ENCODE assay signal across 8 cellular contexts in genomic region chr12:40158592-40159111, GRCh38. TPM values are rescaled to one million over a fixed set of nuclear protein-coding genes. Genes with fewer than 3 reads are reported as not detected.
A peak's percentile ranks its signal among the peaks of the same experiment; 100 is the strongest.
DNase-seq lines count a peak whose midpoint lies in the region; ATAC-seq and TF ChIP-seq lines count a peak whose summit lies in the region.

No MANE protein-coding gene starts in this region.

- no peaks in the 10 kb centered on the region for H3K4me1 ChIP-seq in lung (ENCODE audit: control insufficient read depth in 2 of 2, insufficient read depth in 2 of 2, low read length in 2 of 2)

- H3K27ac Mint-ChIP-seq in activated naive CD4-positive, alpha-beta T cell treated with anti-CD3 and anti-CD28 coated beads, Interleukin-2, amount 50 U/mL, for 72 hours, result no peak overlapping the region
- no peak overlapping the region for H3K27ac Mint-ChIP-seq in activated CD8-positive, alpha-beta T cell treated with anti-CD3 and anti-CD28 coated beads, Interleukin-2, amount 10 ng/mL, durations not matched to agents 7 days and 5 days

- H3K36me3 Mint-ChIP-seq in activated naive CD4-positive, alpha-beta T cell treated with anti-CD3 and anti-CD28 coated beads, Interleukin-2, amount 50 U/mL, for 72 hours, result no peaks in the 10 kb centered on the region
- no peaks in the 10 kb centered on the region for H3K36me3 Mint-ChIP-seq in activated CD8-positive, alpha-beta T cell treated with anti-CD3 and anti-CD28 coated beads, Interleukin-2, amount 10 ng/mL, durations not matched to agents 7 days and 5 days (ENCODE audit: low read depth)

- DNase-seq in NOMO-1 (lab: John Stamatoyannopoulos, UW; ENCODE audit: unreplicated experiment in 2 of 2) (peak; percentile 66 to 92), lung (ENCODE audit: low spot score) (peak; percentile 40), SW 1271 (lab: John Stamatoyannopoulos, UW) (no peak)
- no peak for DNase-seq in activated naive CD4-positive, alpha-beta T cell treated with anti-CD3 and anti-CD28 coated beads, Interleukin-2, amount 50 U/mL, for 72 hours (ENCODE audit: low spot score in 2 of 2)
- DNase-seq in stimulated activated CD4-positive, alpha-beta T cell treated with anti-CD3 and anti-CD28 coated beads, Interleukin-4, amount 100 ng/mL, for 1 hour, result no peak
- no peak for DNase-seq in activated CD8-positive, alpha-beta T cell treated with anti-CD3 and anti-CD28 coated beads, Interleukin-2, amount 10 ng/mL, durations not matched to agents 7 days and 5 days

- H3K27me3 Mint-ChIP-seq in activated CD8-positive, alpha-beta T cell treated with anti-CD3 and anti-CD28 coated beads, Interleukin-2, amount 10 ng/mL, durations not matched to agents 7 days and 5 days (ENCODE audit: low read depth), result peaks cover 13% of the 10 kb centered on the region

- peak overlapping the region in 1 of 2 donors; percentile 50 for H3K27ac ChIP-seq in lung (ENCODE audit: low read depth in 1 of 2, low read length in 1 of 2)

- H3K9me3 Mint-ChIP-seq in activated naive CD4-positive, alpha-beta T cell treated with anti-CD3 and anti-CD28 coated beads, Interleukin-2, amount 50 U/mL, for 72 hours, result peaks cover 7% of the 10 kb centered on the region in 2 donors
- peaks cover 24% of the 10 kb centered on the region for H3K9me3 Mint-ChIP-seq in activated CD8-positive, alpha-beta T cell treated with anti-CD3 and anti-CD28 coated beads, Interleukin-2, amount 10 ng/mL, durations not matched to agents 7 days and 5 days (ENCODE audit: insufficient read depth)

- H3K9me3 ChIP-seq in lung (ENCODE audit: control insufficient read depth in 2 of 2, insufficient read depth in 1 of 2, low read length in 1 of 2), result peaks cover 0 to 1% of the 10 kb centered on the region in 2 donors

- H3K4me3 ChIP-seq in lung, result no peak overlapping the region

- H3K4me3 Mint-ChIP-seq in activated CD8-positive, alpha-beta T cell treated with anti-CD3 and anti-CD28 coated beads, Interleukin-2, amount 10 ng/mL, durations not matched to agents 7 days and 5 days, result no peak overlapping the region

- H3K4me1 Mint-ChIP-seq in activated CD8-positive, alpha-beta T cell treated with anti-CD3 and anti-CD28 coated beads, Interleukin-2, amount 10 ng/mL, durations not matched to agents 7 days and 5 days (ENCODE audit: low read depth), result peaks cover 6% of the 10 kb centered on the region

- WGBS in lung, 2 donors, result 63 to 64% methylated on average over 1 of the region's 1 CpG

- H3K36me3 ChIP-seq in lung (ENCODE audit: control insufficient read depth in 2 of 2, insufficient read depth in 2 of 2, low read length in 2 of 2), result no peaks in the 10 kb centered on the region

- H3K27me3 ChIP-seq in lung (ENCODE audit: control insufficient read depth, insufficient read depth), result no peaks in the 10 kb centered on the region

- no peak for TF ChIP-seq CTCF in lung (IDR thresholded peaks at IDR 0.05; ENCODE audit: control extremely low read depth, extremely low read depth)

- CTCF ChIA-PET in activated CD8-positive, alpha-beta T cell treated with anti-CD3 and anti-CD28 coated beads, Interleukin-2, amount 10 ng/mL, durations not matched to agents 7 days and 5 days (lab: Charles Lee), result no interaction called here

- ATAC-seq in GM18517 (IDR thresholded peaks at IDR 0.05; ENCODE audit: unreplicated experiment), result peak; percentile 63
- ATAC-seq in HG02852 (IDR thresholded peaks at IDR 0.05; ENCODE audit: unreplicated experiment), result peak; percentile 72
- peak; percentile 39 for ATAC-seq in lung (ENCODE audit: insufficient read depth, low FRiP score)
- ATAC-seq in activated naive CD4-positive, alpha-beta T cell treated with anti-CD3 and anti-CD28 coated beads, Interleukin-2, amount 50 U/mL, for 72 hours, result no peak
- ATAC-seq in activated CD8-positive, alpha-beta T cell treated with anti-CD3 and anti-CD28 coated beads, Interleukin-2, amount 10 ng/mL, durations not matched to agents 7 days and 5 days, result no peak

- POLR2A ChIA-PET in activated CD8-positive, alpha-beta T cell treated with anti-CD3 and anti-CD28 coated beads, Interleukin-2, amount 10 ng/mL, durations not matched to agents 7 days and 5 days (lab: Charles Lee), result no interaction called here

RNA-seq across cellular contexts. Expression of gene SLC2A13, which starts 52.8 kb away (rescaled TPM):
- 10 to 100 TPM; 11.6 to 21.4 TPM for total RNA-seq in lung
- polyA plus RNA-seq in lung, result 1 to 10 TPM; 3.2 TPM
- 1 to 10 TPM; 2.4 to 5.0 TPM for total RNA-seq in activated naive CD4-positive, alpha-beta T cell treated with anti-CD3 and anti-CD28 coated beads, Interleukin-2, amount 50 U/mL, for 72 hours
- total RNA-seq in activated CD8-positive, alpha-beta T cell treated with anti-CD3 and anti-CD28 coated beads, Interleukin-2, amount 10 ng/mL, durations not matched to agents 7 days and 5 days, result 1 to 10 TPM; 5.2 to 5.4 TPM

Comparison
In these comparisons a context has a peak if more than half of its experiments do, and no peak if none do; other contexts are left out.
1. ATAC-seq: peak in GM18517 (single experiment), HG02852 (single experiment) and lung (single experiment); none in activated naive CD4-positive, alpha-beta T cell treated with anti-CD3 and anti-CD28 coated beads, Interleukin-2, amount 50 U/mL, for 72 hours (0 of 2) and activated CD8-positive, alpha-beta T cell treated with anti-CD3 and anti-CD28 coated beads, Interleukin-2, amount 10 ng/mL, durations not matched to agents 7 days and 5 days (single experiment).
2. DNase-seq: peak in NOMO-1 (2 of 2) and lung (single experiment); none in activated naive CD4-positive, alpha-beta T cell treated with anti-CD3 and anti-CD28 coated beads, Interleukin-2, amount 50 U/mL, for 72 hours (0 of 2), SW 1271 (0 of 2), stimulated activated CD4-positive, alpha-beta T cell treated with anti-CD3 and anti-CD28 coated beads, Interleukin-4, amount 100 ng/mL, for 1 hour (single experiment) and activated CD8-positive, alpha-beta T cell treated with anti-CD3 and anti-CD28 coated beads, Interleukin-2, amount 10 ng/mL, durations not matched to agents 7 days and 5 days (single experiment).